19 cellular contexts compared by ENCODE assay signal in the genomic region with DNA sequence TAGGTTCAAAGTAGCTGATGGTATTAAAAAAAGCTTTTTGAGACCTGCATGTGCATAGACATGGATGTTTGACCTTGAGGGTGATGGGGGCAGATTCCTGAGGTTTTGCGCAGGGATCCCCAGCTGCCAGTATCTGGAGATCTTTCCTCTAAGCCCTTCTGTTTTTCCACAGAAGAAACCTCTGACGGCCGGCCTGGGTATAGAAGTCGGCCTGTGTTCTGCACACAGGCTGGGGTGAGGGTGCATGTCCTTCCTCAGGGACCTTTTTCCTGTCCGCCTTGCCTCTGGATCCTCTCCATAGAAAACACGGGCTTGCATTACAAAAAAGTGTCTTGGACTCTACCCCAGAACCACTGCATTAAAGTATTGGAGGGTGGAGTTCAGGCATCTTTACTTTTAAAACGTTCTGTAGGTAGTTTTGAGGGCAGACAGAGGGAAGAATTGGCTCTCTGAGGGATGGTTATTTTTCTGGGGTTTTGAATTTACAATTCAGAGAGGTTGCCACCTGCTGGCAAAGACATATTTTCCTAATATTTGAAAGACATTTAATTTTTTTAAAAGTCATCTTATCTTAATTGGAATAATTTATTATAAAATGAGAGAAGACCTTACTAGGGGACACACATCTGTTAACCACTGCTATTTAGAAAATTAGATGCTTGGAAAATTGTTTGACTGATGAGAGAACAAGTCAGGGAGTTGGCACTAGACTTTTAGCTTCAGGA.
A peak's percentile ranks its signal among the peaks of the same experiment; 100 is the strongest.
DNase-seq lines count a peak whose midpoint lies in the region; ATAC-seq, FAIRE-seq and TF ChIP-seq lines count a peak whose summit lies in the region.
"Had no signal": no experiment of that assay in that cellular context is flagged by ENCODE, and none has a peak within 500 bp of the region (broad histone marks: within the 10 kb centered on the region; RNA-seq: fewer than 3 reads in every experiment).

No MANE protein-coding gene starts in this region.

- no peak overlapping the region for H3K27ac ChIP-seq in A549
- H3K27ac ChIP-seq in Karpas-422 (ENCODE audit: low read length) = no peak overlapping the region
- H3K27ac ChIP-seq in ovary = no peak overlapping the region

- ATAC-seq in A549 (no peak), mucosa of descending colon (no peak)
- ATAC-seq in activated CD8-positive, alpha-beta T cell treated with anti-CD3 and anti-CD28 coated beads for 36 hours = no peak
- ATAC-seq: esophagus mucosa, left colon had no signal

- H3K4me2 ChIP-seq in A549 = no peak overlapping the region
- no peak overlapping the region for H3K4me2 ChIP-seq in Karpas-422 (ENCODE audit: low read depth, low read length, poor library complexity, severe bottlenecking)

- TF ChIP-seq POLR2A in A549 (IDR thresholded peaks at IDR 0.05; ENCODE audit: low read length) (no peak), ovary (IDR thresholded peaks at IDR 0.05) (no peak)

- WGBS in A549 (ENCODE audit: missing lambda C conversion rate) = 16% methylated on average over 7 of the region's 7 CpGs
- WGBS in ovary, 3 donors = 42 to 53% (median 43%) methylated on average over 7 of the region's 7 CpGs

- H3K79me2 ChIP-seq in Karpas-422 (ENCODE audit: low read length) = no peaks in the 10 kb centered on the region

- no peaks in the 10 kb centered on the region for H3K27me3 ChIP-seq in Karpas-422 (ENCODE audit: low read length)
- no peaks in the 10 kb centered on the region for H3K27me3 ChIP-seq in ovary

- no peak for FAIRE-seq in A549 (lab: Jason Lieb, UNC)

- H3K9ac ChIP-seq in Karpas-422 (ENCODE audit: low read length) = no peak overlapping the region

- H3K9me2 ChIP-seq in Karpas-422 (replicated peaks; ENCODE audit: insufficient read depth, low read length) = no peaks in the 10 kb centered on the region

- intact Hi-C loops in ovary (cut with DNase I) = no loop called here
- intact Hi-C loops in activated CD8-positive, alpha-beta T cell treated with anti-CD3 and anti-CD28 coated beads for 36 hours (cut with micrococcal nuclease) = no loop called here
- intact Hi-C loops in mucosa of descending colon (cut with DNase I, micrococcal nuclease) = no loop called here

- H3K4me1 ChIP-seq in A549 (no peaks in the 10 kb centered on the region), Karpas-422 (ENCODE audit: low read length) (no peaks in the 10 kb centered on the region), ovary (ENCODE audit: insufficient read depth) (peaks cover 1% of the 10 kb centered on the region), mucosa of descending colon (ENCODE audit: low read depth) (no peaks in the 10 kb centered on the region)

- no peak overlapping the region for H2AFZ ChIP-seq in Karpas-422 (ENCODE audit: low read length)

- no peaks in the 10 kb centered on the region for H3K36me3 Mint-ChIP-seq in activated CD8-positive, alpha-beta T cell treated with anti-CD3 and anti-CD28 coated beads for 36 hours (ENCODE audit: low read depth)

- H3K9me3 Mint-ChIP-seq in activated CD8-positive, alpha-beta T cell treated with anti-CD3 and anti-CD28 coated beads for 36 hours = no peaks in the 10 kb centered on the region

- no peak overlapping the region for H3K27ac Mint-ChIP-seq in activated CD8-positive, alpha-beta T cell treated with anti-CD3 and anti-CD28 coated beads for 36 hours

- no peaks in the 10 kb centered on the region for H3K4me1 Mint-ChIP-seq in activated CD8-positive, alpha-beta T cell treated with anti-CD3 and anti-CD28 coated beads for 36 hours (ENCODE audit: low read depth)
- H3K4me1 Mint-ChIP-seq: nephron progenitor cell had no signal

- DNase-seq in A549 (ENCODE audit: low read depth in 1 of 2, low spot score in 1 of 2) (peak in 1 of 2 experiments; percentile 7), Karpas-422 (peak; percentile 45), RKO (ENCODE audit: low spot score) (peak; percentile 32), fibroblast of pulmonary artery (ENCODE audit: low read depth) (peak; percentile 4), ovary (no peak), activated gamma-delta T cell treated with Interleukin-2 at 50 U/mL for 16 hours (no peak), mucosa of descending colon (no peak)
- no peak for DNase-seq in activated CD8-positive, alpha-beta T cell treated with anti-CD3 and anti-CD28 coated beads for 36 hours
- DNase-seq: activated CD4-positive, alpha-beta T cell treated with anti-CD3 and anti-CD28 coated beads, Interleukin-2, amount 50 U/mL, for 1 hour; activated CD8-positive, alpha-beta memory T cell treated with anti-CD3 and anti-CD28 coated beads, Interleukin-2, amount 50 U/mL, for 48 hours; activated effector memory CD4-positive, alpha-beta T cell treated with Interleukin-2 at 50 U/mL for 16 hours; GOT3; left colon; NCI-H1694 treated with DMSO at 0.1 percent for 48 hours; NCI-H345; nephron progenitor cell; NK-92 treated with Interleukin-12 subunit alpha and Interleukin-12 subunit beta, amount 100 ng/mL, for 24 hours; T-helper 1 cell had no signal

- H3K4me3 Mint-ChIP-seq in activated CD8-positive, alpha-beta T cell treated with anti-CD3 and anti-CD28 coated beads for 36 hours = no peak overlapping the region
- H3K4me3 Mint-ChIP-seq: nephron progenitor cell had no signal

- H3K36me3 ChIP-seq in Karpas-422 (ENCODE audit: insufficient read depth, low read length) (no peaks in the 10 kb centered on the region), ovary (no peaks in the 10 kb centered on the region), mucosa of descending colon (ENCODE audit: low read depth) (no peaks in the 10 kb centered on the region)

- POLR2A ChIA-PET in A549 (lab: Yijun Ruan, JAX) = no interaction called here
- POLR2A ChIA-PET in activated CD8-positive, alpha-beta T cell treated with anti-CD3 and anti-CD28 coated beads for 36 hours (lab: Charles Lee) = no interaction called here

- no peaks in the 10 kb centered on the region for H4K20me1 ChIP-seq in Karpas-422 (ENCODE audit: insufficient read depth, low read depth, low read length)

- peak; percentile 15 to 26; a peak in 3 of 5 replicates for TF ChIP-seq RAD21 in A549 (conservative IDR thresholded peaks at IDR 0.05 in 1 of 2, IDR thresholded peaks at IDR 0.05 in 1 of 2)

- no peaks in the 10 kb centered on the region for H3K27me3 Mint-ChIP-seq in activated CD8-positive, alpha-beta T cell treated with anti-CD3 and anti-CD28 coated beads for 36 hours

- H3K4me3 ChIP-seq in A549 (no peak overlapping the region), Karpas-422 (ENCODE audit: low read length) (no peak overlapping the region), fibroblast of pulmonary artery (replicated peaks; ENCODE audit: low read depth, low read length) (no peak overlapping the region), ovary (no peak overlapping the region), mucosa of descending colon (no peak overlapping the region)

- H3K9me3 ChIP-seq in A549 (no peaks in the 10 kb centered on the region), Karpas-422 (ENCODE audit: low read length) (no peaks in the 10 kb centered on the region), ovary (no peaks in the 10 kb centered on the region), mucosa of descending colon (peaks cover 57% of the 10 kb centered on the region)

- no peak for TF ChIP-seq EP300 in A549 (IDR thresholded peaks at IDR 0.05)
- TF ChIP-seq EP300 in ovary (IDR thresholded peaks at IDR 0.05) = no peak

- CTCF ChIA-PET in A549 (lab: Yijun Ruan, JAX) = interaction anchor here (0.6 to 2.3 kb wide), 9 partner anchors 9 to 332 kb away, joined by 3 to 9 read pairs (median 4); no protein-coding TSS in a partner anchor
- CTCF ChIA-PET in activated CD8-positive, alpha-beta T cell treated with anti-CD3 and anti-CD28 coated beads for 36 hours (lab: Charles Lee) = interaction anchor here (1.4 kb wide), 1 partner anchor 95 kb away, joined by 3 read pairs; no protein-coding TSS in a partner anchor

- TF ChIP-seq CTCF in A549 (IDR thresholded peaks at IDR 0.05) (peak; percentile 27; the same call in 1 of the 3 replicates), fibroblast of pulmonary artery (IDR thresholded peaks at IDR 0.05; ENCODE audit: low read length, missing control alignments) (peak; percentile 5), ovary (IDR thresholded peaks at IDR 0.05) (no peak), mucosa of descending colon (IDR thresholded peaks at IDR 0.05) (no peak)
- no peak for TF ChIP-seq CTCF in activated CD8-positive, alpha-beta T cell treated with anti-CD3 and anti-CD28 coated beads for 36 hours (IDR thresholded peaks at IDR 0.05)

TF ChIP-seq in A549, 52 proteins besides CTCF, POLR2A, EP300 and RAD21:
- TF ChIP-seq SMC3 (IDR thresholded peaks at IDR 0.05) = peak; percentile 14; the same call in 1 of the 3 replicates
- TF ChIP-seq, protein P1, sequence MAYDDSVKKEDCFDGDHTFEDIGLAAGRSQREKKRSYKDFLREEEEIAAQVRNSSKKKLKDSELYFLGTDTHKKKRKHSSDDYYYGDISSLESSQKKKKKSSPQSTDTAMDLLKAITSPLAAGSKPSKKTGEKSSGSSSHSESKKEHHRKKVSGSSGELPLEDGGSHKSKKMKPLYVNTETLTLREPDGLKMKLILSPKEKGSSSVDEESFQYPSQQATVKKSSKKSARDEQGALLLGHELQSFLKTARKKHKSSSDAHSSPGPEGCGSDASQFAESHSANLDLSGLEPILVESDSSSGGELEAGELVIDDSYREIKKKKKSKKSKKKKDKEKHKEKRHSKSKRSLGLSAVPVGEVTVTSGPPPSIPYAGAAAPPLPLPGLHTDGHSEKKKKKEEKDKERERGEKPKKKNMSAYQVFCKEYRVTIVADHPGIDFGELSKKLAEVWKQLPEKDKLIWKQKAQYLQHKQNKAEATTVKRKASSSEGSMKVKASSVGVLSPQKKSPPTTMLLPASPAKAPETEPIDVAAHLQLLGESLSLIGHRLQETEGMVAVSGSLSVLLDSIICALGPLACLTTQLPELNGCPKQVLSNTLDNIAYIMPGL (CRISPR knock-in tag; IDR thresholded peaks at IDR 0.05; ENCODE audit: borderline replicate concordance) = no peak

Comparison
In these comparisons a context has a peak if more than half of its experiments do, and no peak if none do; other contexts are left out.
1. DNase-seq: peak in Karpas-422 (single experiment), RKO (single experiment) and fibroblast of pulmonary artery (single experiment); none in ovary (0 of 5), activated gamma-delta T cell treated with Interleukin-2 at 50 U/mL for 16 hours (single experiment), activated CD8-positive, alpha-beta T cell treated with anti-CD3 and anti-CD28 coated beads for 36 hours (single experiment) and mucosa of descending colon (0 of 3).
2. CTCF ChIP-seq: peak in A549 (single experiment) and fibroblast of pulmonary artery (single experiment); none in ovary (0 of 3), activated CD8-positive, alpha-beta T cell treated with anti-CD3 and anti-CD28 coated beads for 36 hours (single experiment) and mucosa of descending colon (single experiment).